10 cellular contexts compared by ENCODE assay signal in the genomic region with DNA sequence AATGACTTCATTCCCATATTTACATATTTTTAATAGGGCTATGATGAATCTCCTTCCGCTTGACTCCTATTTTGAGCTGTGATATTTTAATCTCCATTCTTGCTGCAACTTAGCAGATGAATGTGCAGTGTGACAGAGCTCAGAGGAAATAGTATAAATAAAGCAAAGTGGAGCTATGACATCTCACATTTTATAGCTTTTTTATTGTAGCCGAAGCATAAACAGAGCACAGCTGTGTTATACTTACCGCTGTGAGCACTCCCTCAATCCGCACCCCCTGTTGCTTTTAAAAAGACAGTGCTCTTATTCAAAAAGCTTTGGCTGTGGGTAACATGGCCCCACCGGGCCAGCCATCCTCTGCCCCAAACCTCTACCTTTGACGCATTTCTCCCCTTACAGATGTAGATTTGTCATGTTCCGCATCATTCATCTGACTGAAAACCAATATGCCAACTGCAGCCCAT.
DNase-seq lines count a peak whose midpoint lies in the region; ATAC-seq and TF ChIP-seq lines count a peak whose summit lies in the region.
"Had no signal": no experiment of that assay in that cellular context is flagged by ENCODE, and none has a peak within 500 bp of the region (broad histone marks: within the 10 kb centered on the region; RNA-seq: fewer than 3 reads in every experiment).

No MANE protein-coding gene starts in this region.

- H3F3A ChIP-seq in DOHH2 (ENCODE audit: control insufficient read depth, insufficient read depth): peaks cover 3% of the 10 kb centered on the region; the same call in 1 of the 2 replicates

- H3K27me3 ChIP-seq in DOHH2 (ENCODE audit: control insufficient read depth, low read length) (no peaks in the 10 kb centered on the region), Karpas-422 (ENCODE audit: low read length) (no peaks in the 10 kb centered on the region)

- H3K4me2 ChIP-seq in DOHH2 (ENCODE audit: low read length) (peak overlapping the region; percentile 74), Karpas-422 (ENCODE audit: low read depth, low read length, poor library complexity, severe bottlenecking) (peak overlapping the region; percentile 61)

- peak overlapping the region; percentile 61 for H3K4me3 ChIP-seq in DOHH2 (ENCODE audit: low read length)
- peak overlapping the region; percentile 42; the same call in 1 of the 2 replicates for H3K4me3 ChIP-seq in Karpas-422 (ENCODE audit: low read length)

- peak overlapping the region; percentile 47 for H3K9ac ChIP-seq in Karpas-422 (ENCODE audit: low read length)
- H3K9ac ChIP-seq: parathyroid adenoma had no signal

- H2AFZ ChIP-seq in Karpas-422 (ENCODE audit: low read length): no peak overlapping the region
- H2AFZ ChIP-seq: parathyroid adenoma had no signal

- H3K9me2 ChIP-seq in DOHH2 (replicated peaks; ENCODE audit: control insufficient read depth, low read length) (no peaks in the 10 kb centered on the region), Karpas-422 (replicated peaks; ENCODE audit: insufficient read depth, low read length) (no peaks in the 10 kb centered on the region; the same call in 1 of the 2 replicates)

- H3K79me2 ChIP-seq in DOHH2 (ENCODE audit: control insufficient read depth, low read length): no peaks in the 10 kb centered on the region
- H3K79me2 ChIP-seq in Karpas-422 (ENCODE audit: low read length): no peaks in the 10 kb centered on the region
- H3K79me2 ChIP-seq: parathyroid adenoma had no signal

- H3K27ac ChIP-seq in DOHH2 (ENCODE audit: low read depth, low read length): peak overlapping the region; percentile 82
- H3K27ac ChIP-seq in Karpas-422 (ENCODE audit: low read length): peak overlapping the region; percentile 93
- H3K27ac ChIP-seq: parathyroid adenoma had no signal

- ATAC-seq in GM21825 (IDR thresholded peaks at IDR 0.05; ENCODE audit: unreplicated experiment): peak; percentile 51
- ATAC-seq in GM19467 (IDR thresholded peaks at IDR 0.05; ENCODE audit: unreplicated experiment): no peak

- no peak for TF ChIP-seq CTCF in DOHH2 (IDR thresholded peaks at IDR 0.05; ENCODE audit: low read depth, low read length, poor library complexity, severe bottlenecking)

- H3K4me1 ChIP-seq in DOHH2 (ENCODE audit: control insufficient read depth, low read length) (peaks cover 29% of the 10 kb centered on the region), Karpas-422 (ENCODE audit: low read length) (peaks cover 30% of the 10 kb centered on the region)
- H3K4me1 ChIP-seq: parathyroid adenoma had no signal

- DNase-seq in Karpas-422: peak; percentile 92
- DNase-seq in fibroblast of peridontal ligament (ENCODE audit: extremely low read depth): peak; percentile 59
- DNase-seq in SK-N-DZ (ENCODE audit: low spot score): no peak
- DNase-seq in NCI-H146 (lab: John Stamatoyannopoulos, UW): no peak
- no peak for DNase-seq in stimulated activated CD8-positive, alpha-beta memory T cell treated with anti-CD3 and anti-CD28 coated beads, Interleukin-4, amount 100 ng/mL, for 48 hours
- DNase-seq: CD4-positive, alpha-beta memory T cell had no signal

- H4K20me1 ChIP-seq in DOHH2 (ENCODE audit: control insufficient read depth, insufficient read depth, low read depth, low read length) (no peaks in the 10 kb centered on the region), Karpas-422 (ENCODE audit: insufficient read depth, low read depth, low read length) (no peaks in the 10 kb centered on the region)

- no peaks in the 10 kb centered on the region for H3K36me3 ChIP-seq in DOHH2 (ENCODE audit: control insufficient read depth, low read length)
- no peaks in the 10 kb centered on the region for H3K36me3 ChIP-seq in Karpas-422 (ENCODE audit: insufficient read depth, low read length)

- no peaks in the 10 kb centered on the region for H3K9me3 ChIP-seq in DOHH2 (ENCODE audit: control insufficient read depth, insufficient read depth, low read length)
- H3K9me3 ChIP-seq in Karpas-422 (ENCODE audit: low read length): no peaks in the 10 kb centered on the region

Comparison
In these comparisons a context has a peak if more than half of its experiments do, and no peak if none do; other contexts are left out.
1. DNase-seq: peak in Karpas-422 (single experiment) and fibroblast of peridontal ligament (single experiment); none in SK-N-DZ (single experiment), NCI-H146 (single experiment) and stimulated activated CD8-positive, alpha-beta memory T cell treated with anti-CD3 and anti-CD28 coated beads, Interleukin-4, amount 100 ng/mL, for 48 hours (single experiment).